ENCODE assay signal across 1 cellular context in the genomic region with DNA sequence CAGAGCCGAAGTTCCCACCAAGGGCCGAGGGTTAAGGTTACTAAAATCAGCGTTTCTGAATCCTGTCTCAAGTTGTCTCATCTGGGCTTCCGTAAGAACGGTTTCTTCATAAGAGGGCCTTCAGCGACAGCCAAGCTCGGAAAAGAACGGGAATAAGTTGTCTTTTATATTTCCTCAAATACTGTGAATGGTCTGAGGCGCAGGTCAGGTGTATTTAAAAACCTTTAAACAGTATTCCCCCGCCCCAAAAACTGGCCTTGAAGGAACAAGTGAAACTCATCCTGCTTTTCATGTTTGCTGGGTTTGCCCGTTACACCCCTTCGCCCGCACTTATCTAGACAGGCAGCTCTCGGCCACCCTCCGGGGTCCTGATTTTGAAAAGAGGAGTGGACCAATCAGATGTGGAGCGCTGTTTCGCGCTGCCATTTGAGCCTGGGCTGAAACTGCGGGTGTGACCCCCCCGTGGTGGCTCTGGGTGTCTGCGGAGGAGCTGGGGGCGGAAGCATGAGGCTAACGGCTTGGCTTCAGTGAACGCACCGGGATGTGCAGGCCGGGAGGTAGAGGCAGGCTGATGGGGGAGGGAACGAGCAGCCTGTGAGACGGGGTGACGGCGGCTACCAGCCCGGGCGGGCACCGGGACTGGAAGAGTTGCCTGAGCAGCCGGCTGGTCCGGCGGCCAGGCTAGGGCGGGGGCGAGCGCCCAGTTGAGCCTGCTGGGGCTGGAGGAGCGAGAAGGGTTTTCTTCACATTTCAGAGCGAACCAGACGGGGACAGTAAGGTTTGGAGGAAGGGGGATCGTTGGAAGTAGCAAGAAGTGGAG.
TF ChIP-seq lines count a peak whose summit lies in the region.

A gene with protein sequence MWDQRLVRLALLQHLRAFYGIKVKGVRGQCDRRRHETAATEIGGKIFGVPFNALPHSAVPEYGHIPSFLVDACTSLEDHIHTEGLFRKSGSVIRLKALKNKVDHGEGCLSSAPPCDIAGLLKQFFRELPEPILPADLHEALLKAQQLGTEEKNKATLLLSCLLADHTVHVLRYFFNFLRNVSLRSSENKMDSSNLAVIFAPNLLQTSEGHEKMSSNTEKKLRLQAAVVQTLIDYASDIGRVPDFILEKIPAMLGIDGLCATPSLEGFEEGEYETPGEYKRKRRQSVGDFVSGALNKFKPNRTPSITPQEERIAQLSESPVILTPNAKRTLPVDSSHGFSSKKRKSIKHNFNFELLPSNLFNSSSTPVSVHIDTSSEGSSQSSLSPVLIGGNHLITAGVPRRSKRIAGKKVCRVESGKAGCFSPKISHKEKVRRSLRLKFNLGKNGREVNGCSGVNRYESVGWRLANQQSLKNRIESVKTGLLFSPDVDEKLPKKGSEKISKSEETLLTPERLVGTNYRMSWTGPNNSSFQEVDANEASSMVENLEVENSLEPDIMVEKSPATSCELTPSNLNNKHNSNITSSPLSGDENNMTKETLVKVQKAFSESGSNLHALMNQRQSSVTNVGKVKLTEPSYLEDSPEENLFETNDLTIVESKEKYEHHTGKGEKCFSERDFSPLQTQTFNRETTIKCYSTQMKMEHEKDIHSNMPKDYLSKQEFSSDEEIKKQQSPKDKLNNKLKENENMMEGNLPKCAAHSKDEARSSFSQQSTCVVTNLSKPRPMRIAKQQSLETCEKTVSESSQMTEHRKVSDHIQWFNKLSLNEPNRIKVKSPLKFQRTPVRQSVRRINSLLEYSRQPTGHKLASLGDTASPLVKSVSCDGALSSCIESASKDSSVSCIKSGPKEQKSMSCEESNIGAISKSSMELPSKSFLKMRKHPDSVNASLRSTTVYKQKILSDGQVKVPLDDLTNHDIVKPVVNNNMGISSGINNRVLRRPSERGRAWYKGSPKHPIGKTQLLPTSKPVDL (plus strand): TSS at position 454 of the 820 bp plus-strand sequence. CDS start 708 bp downstream, outside the sequence.

TF ChIP-seq in HepG2, 621 proteins besides CTCF, POLR2A, EP300 and RAD21 (continued from another document):
- TF ChIP-seq, protein P1, sequence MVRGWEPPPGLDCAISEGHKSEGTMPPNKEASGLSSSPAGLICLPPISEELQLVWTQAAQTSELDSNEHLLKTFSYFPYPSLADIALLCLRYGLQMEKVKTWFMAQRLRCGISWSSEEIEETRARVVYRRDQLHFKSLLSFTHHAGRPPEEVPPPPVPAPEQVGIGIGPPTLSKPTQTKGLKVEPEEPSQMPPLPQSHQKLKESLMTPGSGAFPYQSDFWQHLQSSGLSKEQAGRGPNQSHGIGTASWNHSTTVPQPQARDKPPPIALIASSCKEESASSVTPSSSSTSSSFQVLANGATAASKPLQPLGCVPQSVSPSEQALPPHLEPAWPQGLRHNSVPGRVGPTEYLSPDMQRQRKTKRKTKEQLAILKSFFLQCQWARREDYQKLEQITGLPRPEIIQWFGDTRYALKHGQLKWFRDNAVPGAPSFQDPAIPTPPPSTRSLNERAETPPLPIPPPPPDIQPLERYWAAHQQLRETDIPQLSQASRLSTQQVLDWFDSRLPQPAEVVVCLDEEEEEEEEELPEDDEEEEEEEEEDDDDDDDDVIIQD (CRISPR knock-in tag; IDR thresholded peaks at IDR 0.05; ENCODE audit: low read depth) = 0 out of 2 replicates have a peak, but pooled peaks have one; percentile 49
- TF ChIP-seq, protein P2, sequence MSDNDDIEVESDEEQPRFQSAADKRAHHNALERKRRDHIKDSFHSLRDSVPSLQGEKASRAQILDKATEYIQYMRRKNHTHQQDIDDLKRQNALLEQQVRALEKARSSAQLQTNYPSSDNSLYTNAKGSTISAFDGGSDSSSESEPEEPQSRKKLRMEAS (IDR thresholded peaks at IDR 0.05) = peak; percentile 55
- TF ChIP-seq GATAD1 (CRISPR knock-in tag; IDR thresholded peaks at IDR 0.05) = peak; percentile 67; the same call in 1 of the 2 replicates
- TF ChIP-seq, protein P3, sequence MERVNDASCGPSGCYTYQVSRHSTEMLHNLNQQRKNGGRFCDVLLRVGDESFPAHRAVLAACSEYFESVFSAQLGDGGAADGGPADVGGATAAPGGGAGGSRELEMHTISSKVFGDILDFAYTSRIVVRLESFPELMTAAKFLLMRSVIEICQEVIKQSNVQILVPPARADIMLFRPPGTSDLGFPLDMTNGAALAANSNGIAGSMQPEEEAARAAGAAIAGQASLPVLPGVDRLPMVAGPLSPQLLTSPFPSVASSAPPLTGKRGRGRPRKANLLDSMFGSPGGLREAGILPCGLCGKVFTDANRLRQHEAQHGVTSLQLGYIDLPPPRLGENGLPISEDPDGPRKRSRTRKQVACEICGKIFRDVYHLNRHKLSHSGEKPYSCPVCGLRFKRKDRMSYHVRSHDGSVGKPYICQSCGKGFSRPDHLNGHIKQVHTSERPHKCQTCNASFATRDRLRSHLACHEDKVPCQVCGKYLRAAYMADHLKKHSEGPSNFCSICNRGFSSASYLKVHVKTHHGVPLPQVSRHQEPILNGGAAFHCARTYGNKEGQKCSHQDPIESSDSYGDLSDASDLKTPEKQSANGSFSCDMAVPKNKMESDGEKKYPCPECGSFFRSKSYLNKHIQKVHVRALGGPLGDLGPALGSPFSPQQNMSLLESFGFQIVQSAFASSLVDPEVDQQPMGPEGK (CRISPR knock-in tag; IDR thresholded peaks at IDR 0.05) = peak; percentile 81
- TF ChIP-seq POLR2G (IDR thresholded peaks at IDR 0.05; ENCODE audit: low read depth, low read length) = peak; percentile 56
- 0 out of 2 replicates have a peak, but pooled peaks have one; percentile 20 for TF ChIP-seq KAT8 (CRISPR knock-in tag; IDR thresholded peaks at IDR 0.05)
- TF ChIP-seq SIN3B (IDR thresholded peaks at IDR 0.05; ENCODE audit: low read length) = peak; percentile 72
- TF ChIP-seq MYC (CRISPR knock-in tag; IDR thresholded peaks at IDR 0.05; ENCODE audit: borderline replicate concordance) = peak; percentile 59; the same call in 1 of the 2 replicates
